ENCODE assay signal across 11 cellular contexts in genomic region chr5:142782976-142783539, GRCh38. TPM values are rescaled to one million over a fixed set of nuclear protein-coding genes. Genes with fewer than 3 reads are reported as not detected.
A peak's percentile ranks its signal among the peaks of the same experiment; 100 is the strongest.
DNase-seq lines count a peak whose midpoint lies in the region; ATAC-seq and TF ChIP-seq lines count a peak whose summit lies in the region.
"Had no signal": no experiment of that assay in that cellular context is flagged by ENCODE, and none has a peak within 500 bp of the region (broad histone marks: within the 10 kb centered on the region; RNA-seq: fewer than 3 reads in every experiment).

No MANE protein-coding gene starts in this region.

- H3K27ac Mint-ChIP-seq in activated naive CD8-positive, alpha-beta T cell, result peak overlapping the region; percentile 50
- H3K27ac Mint-ChIP-seq in activated naive CD8-positive, alpha-beta T cell treated with anti-CD3 and anti-CD28 coated beads for 36 hours, result no peak overlapping the region
- peak overlapping the region in 9 of 10 donors; percentile 9 to 88 (median 60) for H3K27ac Mint-ChIP-seq in naive thymus-derived CD8-positive, alpha-beta T cell

- no peaks in the 10 kb centered on the region for H3K27me3 Mint-ChIP-seq in activated naive CD8-positive, alpha-beta T cell
- H3K27me3 Mint-ChIP-seq in activated naive CD8-positive, alpha-beta T cell treated with anti-CD3 and anti-CD28 coated beads for 36 hours, result no peaks in the 10 kb centered on the region
- no peaks in the 10 kb centered on the region for H3K27me3 Mint-ChIP-seq in naive thymus-derived CD8-positive, alpha-beta T cell

- ATAC-seq in naive thymus-derived CD8-positive, alpha-beta T cell, result no peak
- no peak for ATAC-seq in GM21717 (IDR thresholded peaks at IDR 0.05; ENCODE audit: unreplicated experiment)

- TF ChIP-seq CTCF in dorsolateral prefrontal cortex (IDR thresholded peaks at IDR 0.05 in 54 of 56, conservative IDR thresholded peaks at IDR 0.05 in 2 of 56; ENCODE audit: low read depth in 1 of 56, partially characterized antibody in 56 of 56), result no peak
- TF ChIP-seq CTCF in vagina (IDR thresholded peaks at IDR 0.05), result no peak

- intact Hi-C loops in dorsolateral prefrontal cortex (cut with DNase I) (no loop called here), vagina (cut with DNase I) (no loop called here)

- POLR2A ChIA-PET in naive thymus-derived CD8-positive, alpha-beta T cell (lab: Charles Lee), result interaction anchor here (0.7 to 2.0 kb wide), 4 partner anchors 12 to 17 kb away, joined by 3 to 10 read pairs (median 4); partner anchors contain the start of gene ARHGAP26

- H3K36me3 Mint-ChIP-seq in activated naive CD8-positive, alpha-beta T cell, result peaks cover 3% of the 10 kb centered on the region
- H3K36me3 Mint-ChIP-seq in activated naive CD8-positive, alpha-beta T cell treated with anti-CD3 and anti-CD28 coated beads for 36 hours, result peaks cover 6% of the 10 kb centered on the region
- no peaks in the 10 kb centered on the region for H3K36me3 Mint-ChIP-seq in naive thymus-derived CD8-positive, alpha-beta T cell

- peak overlapping the region; percentile 46 for H3K4me3 Mint-ChIP-seq in activated naive CD8-positive, alpha-beta T cell
- H3K4me3 Mint-ChIP-seq in activated naive CD8-positive, alpha-beta T cell treated with anti-CD3 and anti-CD28 coated beads for 36 hours, result no peak overlapping the region
- peak overlapping the region in 2 of 10 donors; percentile 73 to 81 for H3K4me3 Mint-ChIP-seq in naive thymus-derived CD8-positive, alpha-beta T cell

- no peak for TF ChIP-seq POLR2A in vagina (IDR thresholded peaks at IDR 0.05)

- peak overlapping the region in 41 of 59 donors; percentile 5 to 82 (median 64) for H3K27ac ChIP-seq in dorsolateral prefrontal cortex
- peak overlapping the region; percentile 20 for H3K27ac ChIP-seq in vagina
- no peak overlapping the region for H3K27ac ChIP-seq in effector memory CD4-positive, alpha-beta T cell (ENCODE audit: insufficient read depth, low read length, poor library complexity, severe bottlenecking)

- no peaks in the 10 kb centered on the region for H3K36me3 ChIP-seq in vagina
- no peaks in the 10 kb centered on the region for H3K36me3 ChIP-seq in effector memory CD4-positive, alpha-beta T cell (ENCODE audit: control insufficient read depth, insufficient read depth, low read length)

- H3K4me3 ChIP-seq in dorsolateral prefrontal cortex, result peak overlapping the region in 7 of 59 donors; percentile 27 to 56 (median 39)
- no peak overlapping the region for H3K4me3 ChIP-seq in vagina
- H3K4me3 ChIP-seq in effector memory CD4-positive, alpha-beta T cell (ENCODE audit: insufficient read depth, low read depth, low read length, poor library complexity, severe bottlenecking), result no peak overlapping the region

- H3K9me3 Mint-ChIP-seq in activated naive CD8-positive, alpha-beta T cell (ENCODE audit: low read depth), result no peaks in the 10 kb centered on the region
- peaks cover 2% of the 10 kb centered on the region for H3K9me3 Mint-ChIP-seq in activated naive CD8-positive, alpha-beta T cell treated with anti-CD3 and anti-CD28 coated beads for 36 hours
- no peaks in the 10 kb centered on the region for H3K9me3 Mint-ChIP-seq in naive thymus-derived CD8-positive, alpha-beta T cell

- H3K27me3 ChIP-seq in dorsolateral prefrontal cortex (no peaks in the 10 kb centered on the region), vagina (no peaks in the 10 kb centered on the region)
- no peaks in the 10 kb centered on the region for H3K27me3 ChIP-seq in effector memory CD4-positive, alpha-beta T cell (replicated peaks; ENCODE audit: control insufficient read depth, insufficient read depth, low read length, poor library complexity, severe bottlenecking)

- H3K9me3 ChIP-seq in vagina, result no peaks in the 10 kb centered on the region
- H3K9me3 ChIP-seq in effector memory CD4-positive, alpha-beta T cell (ENCODE audit: control insufficient read depth, low read length), result no peaks in the 10 kb centered on the region

- DNase-seq in activated naive CD8-positive, alpha-beta T cell treated with anti-CD3 and anti-CD28 coated beads for 36 hours, result no peak
- DNase-seq in dorsolateral prefrontal cortex (peak in 1 of 10 donors; percentile 49), vagina (ENCODE audit: extremely low spot score in 2 of 2) (peak in 1 of 2 donors; percentile 92), T-helper 9 cell (no peak)
- DNase-seq in naive thymus-derived CD8-positive, alpha-beta T cell, result no peak
- DNase-seq in effector memory CD4-positive, alpha-beta T cell, result no peak
- DNase-seq: activated CD4-positive, alpha-beta T cell treated with anti-CD3 and anti-CD28 coated beads for 4 hours; amniotic stem cell; NCI-H1092 had no signal

- peaks cover 30% of the 10 kb centered on the region for H3K4me1 ChIP-seq in vagina
- no peaks in the 10 kb centered on the region for H3K4me1 ChIP-seq in effector memory CD4-positive, alpha-beta T cell (ENCODE audit: control insufficient read depth, insufficient read depth, low read length, poor library complexity, severe bottlenecking)

- peaks cover 81% of the 10 kb centered on the region for H3K4me1 Mint-ChIP-seq in activated naive CD8-positive, alpha-beta T cell (ENCODE audit: low read depth)
- peaks cover 67% of the 10 kb centered on the region for H3K4me1 Mint-ChIP-seq in activated naive CD8-positive, alpha-beta T cell treated with anti-CD3 and anti-CD28 coated beads for 36 hours
- H3K4me1 Mint-ChIP-seq in naive thymus-derived CD8-positive, alpha-beta T cell, result peaks cover 33 to 84% (median 77%) of the 10 kb centered on the region in 4 donors

RNA-seq across cellular contexts. Expression of gene ARHGAP26, which starts 12.9 kb away (rescaled TPM):
- total RNA-seq in activated naive CD8-positive, alpha-beta T cell treated with anti-CD3 and anti-CD28 coated beads for 36 hours, result 10 to 100 TPM; 10.2 to 11.0 TPM
- total RNA-seq in dorsolateral prefrontal cortex (100 to 1,000 TPM in 119 of 120 experiments, 10 to 100 TPM in 1; 84.5 to 257 (median 180) TPM), vagina (42.5 TPM)
- 10 to 100 TPM; 27.7 to 30.5 TPM for total RNA-seq in naive thymus-derived CD8-positive, alpha-beta T cell
- polyA plus RNA-seq in naive thymus-derived CD8-positive, alpha-beta T cell, result 10 to 100 TPM in 2 of 3 donors, 1 to 10 TPM in 1; 9.1 to 15.7 (median 11.6) TPM
